ENCODE assay signal across 28 cellular contexts in the genomic region with DNA sequence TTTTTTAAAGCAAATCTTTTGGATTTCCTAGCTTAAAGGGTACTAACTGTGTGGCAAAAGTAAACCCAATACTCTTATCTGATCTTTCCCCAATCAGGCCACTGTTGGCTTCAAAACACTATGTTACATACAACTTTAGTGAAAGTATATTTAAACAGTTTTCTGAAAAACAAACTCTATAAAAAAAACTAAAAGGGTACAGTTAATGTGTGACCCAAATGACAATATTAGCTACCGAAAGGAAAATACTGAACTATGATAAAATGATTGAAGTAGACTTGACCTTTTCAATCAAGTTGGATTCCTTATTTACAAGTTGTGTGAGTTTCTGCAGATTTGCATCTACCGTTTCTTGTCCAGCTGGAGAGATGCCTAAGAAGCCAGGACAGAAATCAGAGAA.
"Had no signal": no experiment of that assay in that cellular context is flagged by ENCODE, and none has a peak within 500 bp of the region (broad histone marks: within the 10 kb centered on the region; RNA-seq: fewer than 3 reads in every experiment).

No MANE protein-coding gene starts in this region.

- ATAC-seq: activated CD4-positive, CD25-positive, alpha-beta regulatory T cell treated with anti-CD3 and anti-CD28 coated beads, Interleukin-2, amount 50 U/mL, for 24 hours; Panc1; Right ventricle myocardium inferior; T-cell had no signal

- H3K27ac ChIP-seq: adrenal gland, SK-N-MC had no signal

- DNase-seq: activated CD4-positive, alpha-beta memory T cell treated with anti-CD3 and anti-CD28 coated beads, Interleukin-2, amount 10 ng/mL, durations not matched to agents 7 days and 5 days; activated CD4-positive, alpha-beta T cell treated with anti-CD3 and anti-CD28 coated beads for 48 hours; activated gamma-delta T cell; activated naive CD4-positive, alpha-beta T cell treated with anti-CD3 and anti-CD28 coated beads, Interleukin-2, amount 50 U/mL, for 16 hours; adrenal gland; anterior cingulate cortex; cerebellar nuclear complex; IMR-90; Kasumi-1; KBM-7; MV-4-11; NCI-H1092 treated with DMSO at 0.1 percent for 48 hours; NCI-H1417 treated with DMSO at 0.1 percent for 48 hours; NCI-H1694 treated with DMSO at 0.1 percent for 48 hours; NCI-H2029 treated with DMSO at 0.1 percent for 48 hours; NCI-H345; NCI-H510A; NCI-H526 treated with DMSO at 0.1 percent for 48 hours; NCI-H82; OCI-M1; RPMI8226; T-cell had no signal

- H3K4me3 ChIP-seq: adrenal gland, SK-N-MC had no signal

- H3K27ac Mint-ChIP-seq: activated CD4-positive, alpha-beta memory T cell treated with anti-CD3 and anti-CD28 coated beads, Interleukin-2, amount 10 ng/mL, durations not matched to agents 7 days and 5 days; dendritic cell treated with granulocyte-macrophage colony-stimulating factor and Interleukin-4, amounts not matched to agents 40 ng/mL and 50 ng/mL, for 4 days had no signal

- H3K9me3 Mint-ChIP-seq: activated CD4-positive, alpha-beta memory T cell treated with anti-CD3 and anti-CD28 coated beads, Interleukin-2, amount 10 ng/mL, durations not matched to agents 7 days and 5 days; activated T-helper 1 cell treated with anti-CD3 and anti-CD28 coated beads, Interleukin-12 subunit alpha, Interleukin-12 subunit beta, Interleukin-2, Interleukin-4 antibody, amounts not matched to agents 30 ng/mL and 10 ng/mL and 1 ng/mL, durations not matched to agents 14 hours and 24 hours and 36 hours; dendritic cell treated with granulocyte-macrophage colony-stimulating factor and Interleukin-4, amounts not matched to agents 40 ng/mL and 50 ng/mL, for 4 days; T-cell had no signal

- H3K4me3 Mint-ChIP-seq: activated CD4-positive, alpha-beta memory T cell treated with anti-CD3 and anti-CD28 coated beads, Interleukin-2, amount 10 ng/mL, durations not matched to agents 7 days and 5 days; dendritic cell treated with granulocyte-macrophage colony-stimulating factor and Interleukin-4, amounts not matched to agents 40 ng/mL and 50 ng/mL, for 4 days; T-cell had no signal

- H3K27me3 Mint-ChIP-seq: activated CD4-positive, alpha-beta memory T cell treated with anti-CD3 and anti-CD28 coated beads, Interleukin-2, amount 10 ng/mL, durations not matched to agents 7 days and 5 days; dendritic cell treated with granulocyte-macrophage colony-stimulating factor and Interleukin-4, amounts not matched to agents 40 ng/mL and 50 ng/mL, for 4 days; T-cell had no signal
